10 cellular contexts compared by ENCODE assay signal in the genomic region with DNA sequence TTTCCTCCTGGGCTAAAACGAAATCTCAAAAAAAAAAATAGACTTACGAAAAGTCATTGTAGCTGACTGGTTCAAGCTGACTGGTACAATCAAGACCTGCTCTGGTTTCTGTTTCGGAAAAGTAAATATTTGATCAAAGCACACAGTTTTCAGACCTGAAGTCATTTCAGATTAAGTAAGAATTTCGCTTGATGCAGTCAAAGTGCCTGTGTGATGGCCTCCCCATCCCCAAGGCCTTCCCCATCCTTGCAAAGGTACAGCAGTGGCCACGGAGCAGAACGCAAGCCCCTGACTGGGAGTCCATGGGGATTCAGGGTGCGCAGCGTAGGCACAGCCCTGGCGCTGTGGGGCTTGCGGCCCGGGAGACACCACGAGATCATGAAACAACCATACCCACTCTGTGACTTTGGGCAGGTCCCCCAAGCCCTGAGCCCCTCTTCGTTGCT. TPM values are rescaled to one million over a fixed set of nuclear protein-coding genes. Genes with fewer than 3 reads are reported as not detected.
DNase-seq lines count a peak whose midpoint lies in the region; ATAC-seq and TF ChIP-seq lines count a peak whose summit lies in the region.
"Had no signal": no experiment of that assay in that cellular context is flagged by ENCODE, and none has a peak within 500 bp of the region (broad histone marks: within the 10 kb centered on the region; RNA-seq: fewer than 3 reads in every experiment).

No MANE protein-coding gene starts in this region.

- H3K4me1 ChIP-seq in OCI-LY7 (ENCODE audit: insufficient read depth, low read length, poor library complexity, severe bottlenecking) (peaks cover 74% of the 10 kb centered on the region), thyroid gland (peaks cover 51 to 65% of the 10 kb centered on the region in 2 donors), ascending aorta (peaks cover 6 to 15% of the 10 kb centered on the region in 2 donors)

- H3K4me1 Mint-ChIP-seq in activated naive CD4-positive, alpha-beta T cell treated with anti-CD3 and anti-CD28 coated beads, Interleukin-2, amount 50 U/mL, for 24 hours: peaks cover 13% of the 10 kb centered on the region
- H3K4me1 Mint-ChIP-seq in activated naive CD4-positive, alpha-beta T cell treated with anti-CD3 and anti-CD28 coated beads for 36 hours (ENCODE audit: low read depth): peaks cover 29% of the 10 kb centered on the region

- no peaks in the 10 kb centered on the region for H3K9me3 ChIP-seq in OCI-LY7 (ENCODE audit: low read length)
- no peaks in the 10 kb centered on the region for H3K9me3 ChIP-seq in thyroid gland
- H3K9me3 ChIP-seq in ascending aorta: no peaks in the 10 kb centered on the region

- no peaks in the 10 kb centered on the region for H4K20me1 ChIP-seq in OCI-LY7 (ENCODE audit: insufficient read depth, low read length)

- CTCF ChIA-PET in activated naive CD4-positive, alpha-beta T cell treated with anti-CD3 and anti-CD28 coated beads for 36 hours (lab: Charles Lee): no interaction called here
- CTCF ChIA-PET in OCI-LY7 (lab: Charles Lee; ENCODE audit: unreplicated experiment): interaction anchor here (0.5 to 1.1 kb wide), 2 partner anchors 13 to 59 kb away, joined by 3 read pairs; no protein-coding TSS in a partner anchor

- peak overlapping the region; percentile 57 for H3K4me3 ChIP-seq in OCI-LY7 (ENCODE audit: low read depth, low read length, poor library complexity, severe bottlenecking)
- no peak overlapping the region for H3K4me3 ChIP-seq in thyroid gland (replicated peaks in 1 of 3)
- no peak overlapping the region for H3K4me3 ChIP-seq in ascending aorta

- no peaks in the 10 kb centered on the region for H3K9me3 Mint-ChIP-seq in activated naive CD4-positive, alpha-beta T cell treated with anti-CD3 and anti-CD28 coated beads, Interleukin-2, amount 50 U/mL, for 24 hours
- no peaks in the 10 kb centered on the region for H3K9me3 Mint-ChIP-seq in activated naive CD4-positive, alpha-beta T cell treated with anti-CD3 and anti-CD28 coated beads for 36 hours
- H3K9me3 Mint-ChIP-seq: endodermal cell had no signal

- WGBS in thyroid gland, 2 donors: 87 to 91% methylated on average over 13 of the region's 13 CpGs

- peak overlapping the region; percentile 6; the same call in 1 of the 2 replicates for H2AFZ ChIP-seq in OCI-LY7 (ENCODE audit: low read length)

- no peaks in the 10 kb centered on the region for H3K9me2 ChIP-seq in OCI-LY7 (ENCODE audit: insufficient read depth, low read length)

- peaks cover 1% of the 10 kb centered on the region for H3K27me3 Mint-ChIP-seq in activated naive CD4-positive, alpha-beta T cell treated with anti-CD3 and anti-CD28 coated beads, Interleukin-2, amount 50 U/mL, for 24 hours
- H3K27me3 Mint-ChIP-seq in activated naive CD4-positive, alpha-beta T cell treated with anti-CD3 and anti-CD28 coated beads for 36 hours (ENCODE audit: low read depth): peaks cover 2% of the 10 kb centered on the region

- H3K36me3 ChIP-seq in OCI-LY7 (ENCODE audit: insufficient read depth, low read length) (no peaks in the 10 kb centered on the region), thyroid gland (no peaks in the 10 kb centered on the region), ascending aorta (peaks cover 0 to 3% of the 10 kb centered on the region in 2 donors)

- no peak for TF ChIP-seq POLR2A in thyroid gland (IDR thresholded peaks at IDR 0.05)

- TF ChIP-seq CTCF in OCI-LY7 (conservative IDR thresholded peaks at IDR 0.05; ENCODE audit: low read length): no peak
- no peak for TF ChIP-seq CTCF in thyroid gland (IDR thresholded peaks at IDR 0.05)
- no peak for TF ChIP-seq CTCF in ascending aorta (IDR thresholded peaks at IDR 0.05)

- H3K79me2 ChIP-seq in OCI-LY7 (ENCODE audit: insufficient read depth, low read depth, low read length): peaks cover 19% of the 10 kb centered on the region; the same call in 1 of the 2 replicates

- peak overlapping the region; percentile 19 for H3K4me3 Mint-ChIP-seq in activated naive CD4-positive, alpha-beta T cell treated with anti-CD3 and anti-CD28 coated beads, Interleukin-2, amount 50 U/mL, for 24 hours
- no peak overlapping the region for H3K4me3 Mint-ChIP-seq in activated naive CD4-positive, alpha-beta T cell treated with anti-CD3 and anti-CD28 coated beads for 36 hours
- H3K4me3 Mint-ChIP-seq: endodermal cell had no signal

- H3K4me2 ChIP-seq in OCI-LY7 (ENCODE audit: low read length): peak overlapping the region; percentile 86

- intact Hi-C loops in activated naive CD4-positive, alpha-beta T cell treated with anti-CD3 and anti-CD28 coated beads for 36 hours (cut with micrococcal nuclease): no loop called here
- intact Hi-C loops in OCI-LY7 (cut with micrococcal nuclease; ENCODE audit: unreplicated experiment) (no loop called here), thyroid gland (cut with DNase I) (no loop called here), ascending aorta (cut with DNase I) (no loop called here)

- no TSS peak for BruUV-seq in OCI-LY7 (replicated peaks; lab: Mats Ljungman, UMichigan)

- POLR2A ChIA-PET in OCI-LY7 (lab: Charles Lee): interaction anchor here (0.9 to 5.1 kb wide), 8 partner anchors 9 to 53 kb away, joined by 3 to 54 read pairs (median 6); no protein-coding TSS in a partner anchor

- no peak for DNase-seq in activated naive CD4-positive, alpha-beta T cell treated with anti-CD3 and anti-CD28 coated beads for 36 hours
- DNase-seq in OCI-LY7 (ENCODE audit: low spot score) (no peak), left lobe of liver (ENCODE audit: low spot score) (no peak), thyroid gland (no peak), ascending aorta (ENCODE audit: low spot score in 2 of 2) (no peak), NCI-H1436 treated with DMSO at 0.1 percent for 48 hours (lab: John Stamatoyannopoulos, UW) (no peak), islet precursor cell (no peak)
- DNase-seq: endodermal cell, NCI-H446 had no signal

- no peaks in the 10 kb centered on the region for H3K36me3 Mint-ChIP-seq in activated naive CD4-positive, alpha-beta T cell treated with anti-CD3 and anti-CD28 coated beads, Interleukin-2, amount 50 U/mL, for 24 hours
- no peaks in the 10 kb centered on the region for H3K36me3 Mint-ChIP-seq in activated naive CD4-positive, alpha-beta T cell treated with anti-CD3 and anti-CD28 coated beads for 36 hours (ENCODE audit: low read depth)

- peak overlapping the region; percentile 30 for H3K27ac Mint-ChIP-seq in activated naive CD4-positive, alpha-beta T cell treated with anti-CD3 and anti-CD28 coated beads, Interleukin-2, amount 50 U/mL, for 24 hours
- H3K27ac Mint-ChIP-seq in activated naive CD4-positive, alpha-beta T cell treated with anti-CD3 and anti-CD28 coated beads for 36 hours: no peak overlapping the region

- peak; percentile 54 for ATAC-seq in left lobe of liver

- H3K27me3 ChIP-seq in thyroid gland: no peaks in the 10 kb centered on the region
- H3K27me3 ChIP-seq in ascending aorta: no peaks in the 10 kb centered on the region

- H3K27ac ChIP-seq in OCI-LY7 (ENCODE audit: low read depth, low read length, poor library complexity, severe bottlenecking) (peak overlapping the region; percentile 85), thyroid gland (peak overlapping the region; percentile 34 to 71 (median 47)), ascending aorta (peak overlapping the region in 1 of 2 donors; percentile 0)

RNA-seq across cellular contexts. Expression of gene CHST15, which starts 29.2 kb away (rescaled TPM):
- total RNA-seq in activated naive CD4-positive, alpha-beta T cell treated with anti-CD3 and anti-CD28 coated beads for 36 hours: under 1 TPM; 0.47 to 0.50 TPM
- 19.9 and 26.4 TPM in 2 replicates for total RNA-seq in OCI-LY7 (2014; rRNA removed; shearing (Covaris generic))
- total RNA-seq in OCI-LY7 (2022): 14.7 and 19.2 TPM in 2 replicates
- 12.8 TPM for total RNA-seq in left lobe of liver
- 100 to 1,000 TPM in 1 of 4 donors, 10 to 100 TPM in 3; 43.2 to 104 (median 81.5) TPM for total RNA-seq in thyroid gland
- total RNA-seq in ascending aorta: 20.4 TPM
